10 cellular contexts compared by ENCODE assay signal in the genomic region with DNA sequence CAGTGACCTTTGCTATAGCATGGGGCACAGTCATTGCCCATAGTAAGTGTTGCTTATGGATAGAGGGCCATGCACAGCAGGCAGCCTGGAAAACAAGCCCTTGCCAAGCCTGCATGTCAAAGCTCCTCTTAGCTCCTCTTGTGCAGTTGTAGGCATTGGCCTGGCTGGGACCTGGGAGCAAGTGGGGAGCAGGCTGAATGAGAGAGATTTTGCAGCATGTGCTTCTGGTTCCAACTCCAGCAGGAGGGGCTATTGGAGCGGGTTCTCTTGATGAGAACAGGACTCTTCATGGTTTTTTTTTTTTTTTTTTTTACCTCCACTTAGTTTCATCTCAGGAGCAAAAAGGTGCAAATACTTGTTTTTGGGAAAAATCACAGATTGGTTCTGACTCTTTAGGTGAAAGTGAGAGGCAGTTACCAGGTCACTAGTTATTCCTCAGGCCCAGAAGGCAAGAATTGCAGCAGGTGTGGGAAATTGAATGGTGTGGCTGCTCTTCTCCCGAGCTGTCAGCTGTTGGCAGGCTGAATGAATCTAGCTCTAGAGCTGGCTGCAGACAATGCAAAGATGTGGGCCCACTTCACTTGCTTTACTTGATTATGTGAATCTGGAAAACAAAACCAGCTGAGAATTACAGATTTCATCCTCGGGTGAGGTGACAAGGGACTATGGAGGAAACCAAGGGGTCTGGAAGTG.
DNase-seq lines count a peak whose midpoint lies in the region; ATAC-seq and TF ChIP-seq lines count a peak whose summit lies in the region.
"Had no signal": no experiment of that assay in that cellular context is flagged by ENCODE, and none has a peak within 500 bp of the region (broad histone marks: within the 10 kb centered on the region; RNA-seq: fewer than 3 reads in every experiment).

No MANE protein-coding gene starts in this region.

- no peak overlapping the region for H3K4me2 ChIP-seq in mesendoderm (ENCODE audit: low read length)

- H3K79me1 ChIP-seq in mesendoderm (ENCODE audit: low read length) = peaks cover 22% of the 10 kb centered on the region

- TF ChIP-seq EP300 in suprapubic skin (IDR thresholded peaks at IDR 0.05) (no peak), upper lobe of left lung (IDR thresholded peaks at IDR 0.05) (no peak)

- no peak overlapping the region for H2BK15ac ChIP-seq in mesendoderm (replicated peaks; ENCODE audit: low read depth)

- H3K4me1 Mint-ChIP-seq in stimulated activated effector memory CD8-positive, alpha-beta T cell treated with anti-CD3 and anti-CD28 coated beads, Interleukin-12 subunit alpha, Interleukin-12 subunit beta, amount 100 ng/mL, for 72 hours = peaks cover 67% of the 10 kb centered on the region

- no peak overlapping the region for H2BK120ac ChIP-seq in mesendoderm (ENCODE audit: low read depth, low read length)

- H3K36me3 Mint-ChIP-seq in stimulated activated effector memory CD8-positive, alpha-beta T cell treated with anti-CD3 and anti-CD28 coated beads, Interleukin-12 subunit alpha, Interleukin-12 subunit beta, amount 100 ng/mL, for 72 hours = peaks cover 11% of the 10 kb centered on the region

- no peak for DNase-seq in AG09319 (ENCODE audit: extremely low read depth, low read depth)
- peak; percentile 76 for DNase-seq in NCI-H1694 (lab: John Stamatoyannopoulos, UW)
- DNase-seq in choroid plexus epithelial cell (ENCODE audit: low read depth) = no peak
- peak; percentile 83 for DNase-seq in mesendoderm
- DNase-seq in middle frontal gyrus (ENCODE audit: extremely low spot score, low spot score) = no peak
- DNase-seq in suprapubic skin (ENCODE audit: low spot score in 2 of 2) = no peak
- DNase-seq in upper lobe of left lung = no peak
- DNase-seq in stimulated activated effector memory CD8-positive, alpha-beta T cell treated with anti-CD3 and anti-CD28 coated beads, Interleukin-12 subunit alpha, Interleukin-12 subunit beta, amount 100 ng/mL, for 72 hours (ENCODE audit: low spot score in 2 of 2) = no peak
- DNase-seq: activated CD8-positive, alpha-beta memory T cell treated with anti-CD3 and anti-CD28 coated beads, Interleukin-2, amount 50 U/mL, for 48 hours; SHP77 had no signal

- no CpG with 5 or more reads among the region's 3 CpGs for WGBS in mesendoderm (ENCODE audit: extremely low coverage, insufficient coverage, low lambda C conversion rate)
- 59% methylated on average over 3 of the region's 3 CpGs for WGBS in suprapubic skin
- 74 to 76% methylated on average over 3 of the region's 3 CpGs for WGBS in upper lobe of left lung, 2 donors

- H3K4me1 ChIP-seq in mesendoderm (ENCODE audit: control insufficient read depth, low read depth, low read length) (peaks cover 2% of the 10 kb centered on the region), suprapubic skin (peaks cover 44% of the 10 kb centered on the region), upper lobe of left lung (peaks cover 4 to 11% (median 8%) of the 10 kb centered on the region in 4 donors)

- H4K5ac ChIP-seq in mesendoderm (ENCODE audit: low read length) = no peak overlapping the region

- H3K27ac ChIP-seq in mesendoderm (ENCODE audit: low read depth, low read length) (no peak overlapping the region), suprapubic skin (no peak overlapping the region), upper lobe of left lung (no peak overlapping the region)

- H3K9me3 ChIP-seq in suprapubic skin (no peaks in the 10 kb centered on the region), upper lobe of left lung (no peaks in the 10 kb centered on the region)

- H3K4me3 ChIP-seq in choroid plexus epithelial cell (ENCODE audit: low read depth, low read length) = no peak overlapping the region
- H3K4me3 ChIP-seq in mesendoderm (ENCODE audit: low read length) = no peak overlapping the region
- H3K4me3 ChIP-seq in suprapubic skin = no peak overlapping the region
- H3K4me3 ChIP-seq in upper lobe of left lung = no peak overlapping the region

- H3K9me3 Mint-ChIP-seq in stimulated activated effector memory CD8-positive, alpha-beta T cell treated with anti-CD3 and anti-CD28 coated beads, Interleukin-12 subunit alpha, Interleukin-12 subunit beta, amount 100 ng/mL, for 72 hours = no peaks in the 10 kb centered on the region

- H3K27me3 ChIP-seq in mesendoderm (ENCODE audit: insufficient read depth, low read length, poor library complexity) (no peaks in the 10 kb centered on the region), suprapubic skin (no peaks in the 10 kb centered on the region), upper lobe of left lung (no peaks in the 10 kb centered on the region)

- no peak overlapping the region for H2AK5ac ChIP-seq in mesendoderm (ENCODE audit: low read length)

- peaks cover 33% of the 10 kb centered on the region for H3K79me2 ChIP-seq in mesendoderm (ENCODE audit: control insufficient read depth, insufficient read depth, low read length)

- H3K4me3 Mint-ChIP-seq in stimulated activated effector memory CD8-positive, alpha-beta T cell treated with anti-CD3 and anti-CD28 coated beads, Interleukin-12 subunit alpha, Interleukin-12 subunit beta, amount 100 ng/mL, for 72 hours = no peak overlapping the region

- H3K56ac ChIP-seq in mesendoderm (ENCODE audit: low read length) = no peak overlapping the region

- no peak overlapping the region for H2BK5ac ChIP-seq in mesendoderm (ENCODE audit: low read length)

- no peaks in the 10 kb centered on the region for H3K36me3 ChIP-seq in mesendoderm (ENCODE audit: control insufficient read depth, insufficient read depth, low read length)
- no peaks in the 10 kb centered on the region for H3K36me3 ChIP-seq in suprapubic skin
- H3K36me3 ChIP-seq in upper lobe of left lung = peaks cover 0 to 4% (median 0%) of the 10 kb centered on the region in 4 donors

- no peak overlapping the region for H3K23ac ChIP-seq in mesendoderm (ENCODE audit: low read length)

- no peak overlapping the region for H3K18ac ChIP-seq in mesendoderm (ENCODE audit: low read length)

- no peak overlapping the region for H3K4ac ChIP-seq in mesendoderm (ENCODE audit: low read depth, low read length)

- TF ChIP-seq CTCF in AG09319 (IDR thresholded peaks at IDR 0.05; ENCODE audit: low read depth, low read length) (peak; percentile 28), choroid plexus epithelial cell (conservative IDR thresholded peaks at IDR 0.05; ENCODE audit: low read depth, low read length) (peak; percentile 49), suprapubic skin (IDR thresholded peaks at IDR 0.05) (no peak), upper lobe of left lung (IDR thresholded peaks at IDR 0.05) (no peak)

- no peak overlapping the region for H3K9ac ChIP-seq in mesendoderm (ENCODE audit: low read length)

- H3K27ac Mint-ChIP-seq in stimulated activated effector memory CD8-positive, alpha-beta T cell treated with anti-CD3 and anti-CD28 coated beads, Interleukin-12 subunit alpha, Interleukin-12 subunit beta, amount 100 ng/mL, for 72 hours = no peak overlapping the region

- H4K8ac ChIP-seq in mesendoderm (ENCODE audit: low read depth, low read length) = no peak overlapping the region

- ATAC-seq in upper lobe of left lung (ENCODE audit: low FRiP score in 2 of 2) = no peak
- ATAC-seq in stimulated activated effector memory CD8-positive, alpha-beta T cell treated with anti-CD3 and anti-CD28 coated beads, Interleukin-12 subunit alpha, Interleukin-12 subunit beta, amount 100 ng/mL, for 72 hours = no peak

- TF ChIP-seq POLR2A in suprapubic skin (IDR thresholded peaks at IDR 0.05) = no peak
- no peak for TF ChIP-seq POLR2A in upper lobe of left lung (IDR thresholded peaks at IDR 0.05)

Comparison
In these comparisons a context has a peak if more than half of its experiments do, and no peak if none do; other contexts are left out.
1. DNase-seq: peak in NCI-H1694 (single experiment) and mesendoderm (single experiment); none in AG09319 (single experiment), choroid plexus epithelial cell (single experiment), middle frontal gyrus (single experiment), suprapubic skin (0 of 2), upper lobe of left lung (0 of 2) and stimulated activated effector memory CD8-positive, alpha-beta T cell treated with anti-CD3 and anti-CD28 coated beads, Interleukin-12 subunit alpha, Interleukin-12 subunit beta, amount 100 ng/mL, for 72 hours (0 of 2).
2. CTCF ChIP-seq: peak in AG09319 (single experiment) and choroid plexus epithelial cell (single experiment); none in suprapubic skin (0 of 2) and upper lobe of left lung (0 of 6).